ENCODE assay signal across 14 cellular contexts in genomic region chr20:40467014-40467413, GRCh38.
A peak's percentile ranks its signal among the peaks of the same experiment; 100 is the strongest.
DNase-seq lines count a peak whose midpoint lies in the region; ATAC-seq and TF ChIP-seq lines count a peak whose summit lies in the region.
"Had no signal": no experiment of that assay in that cellular context is flagged by ENCODE, and none has a peak within 500 bp of the region (broad histone marks: within the 10 kb centered on the region; RNA-seq: fewer than 3 reads in every experiment).

No MANE protein-coding gene starts in this region.

- H3K36me3 ChIP-seq in right atrium auricular region (no peaks in the 10 kb centered on the region), SK-N-MC (ENCODE audit: insufficient read depth, low read length) (no peaks in the 10 kb centered on the region), heart right ventricle (no peaks in the 10 kb centered on the region)
- H3K36me3 ChIP-seq: SJCRH30 had no signal

- intact Hi-C loops in Right ventricle myocardium superior (cut with DNase I), result no loop called here
- intact Hi-C loops in heart right ventricle (cut with DNase I), result loop anchor here in 1 of 10 donors (10.0 kb wide), 1 partner anchor 312 kb away; no protein-coding TSS in a partner anchor

- H3K9me3 ChIP-seq in right atrium auricular region (no peaks in the 10 kb centered on the region), SK-N-MC (ENCODE audit: low read depth, low read length) (no peaks in the 10 kb centered on the region), heart right ventricle (no peaks in the 10 kb centered on the region)
- H3K9me3 ChIP-seq: SJCRH30 had no signal

- no peak overlapping the region for H3K27ac ChIP-seq in right atrium auricular region
- H3K27ac ChIP-seq in SK-N-MC, result peak overlapping the region; percentile 29; the same call in 1 of the 2 replicates
- peak overlapping the region in 1 of 10 donors; percentile 52 for H3K27ac ChIP-seq in heart right ventricle
- peak overlapping the region in 1 of 2 donors; percentile 43 for H3K27ac ChIP-seq in coronary artery
- H3K27ac ChIP-seq: KMS-11, SJCRH30 had no signal

- H3K27me3 ChIP-seq in right atrium auricular region (no peaks in the 10 kb centered on the region), heart right ventricle (no peaks in the 10 kb centered on the region)

- peak; percentile 49 for DNase-seq in Right ventricle myocardium superior
- DNase-seq in right atrium auricular region (ENCODE audit: low spot score), result no peak
- DNase-seq in SK-N-MC (ENCODE audit: low read depth, low spot score), result peak; percentile 69
- peak; percentile 25 to 29 for DNase-seq in heart right ventricle
- no peak for DNase-seq in coronary artery (ENCODE audit: low spot score)
- DNase-seq in KBM-7, result no peak
- DNase-seq: HCEC 1CT, NCI-H1105 treated with DMSO at 0.1 percent for 48 hours, NCI-H2029, NCI-H2171 treated with DMSO at 0.1 percent for 48 hours, SJCRH30 had no signal

- no peak for TF ChIP-seq CTCF in right atrium auricular region (IDR thresholded peaks at IDR 0.05)
- TF ChIP-seq CTCF in heart right ventricle (IDR thresholded peaks at IDR 0.05), result no peak
- no peak for TF ChIP-seq CTCF in coronary artery (IDR thresholded peaks at IDR 0.05)

- 51 to 68% methylated on average over 3 of the region's 3 CpGs for WGBS in heart right ventricle, 2 donors

- no peak overlapping the region for H3K9ac ChIP-seq in SK-N-MC (ENCODE audit: insufficient read length)
- H3K9ac ChIP-seq: KMS-11 had no signal

- no peak for ATAC-seq in Right ventricle myocardium superior (ENCODE audit: poor library complexity)
- no peak for ATAC-seq in heart right ventricle
- no peak for ATAC-seq in HG03139 (IDR thresholded peaks at IDR 0.05; ENCODE audit: unreplicated experiment)
- no peak for ATAC-seq in GM21786 (IDR thresholded peaks at IDR 0.05; ENCODE audit: unreplicated experiment)

- H3K4me1 ChIP-seq in right atrium auricular region (peaks cover 0 to 18% of the 10 kb centered on the region in 2 donors), heart right ventricle (peaks cover 0 to 60% (median 11%) of the 10 kb centered on the region in 9 donors)
- H3K4me1 ChIP-seq: SJCRH30 had no signal

- in situ Hi-C loops in KBM-7 (cut with MboI; ENCODE audit: low pct_unique_long_range_greater_than_20kb, low sequenced_read_pairs), result no loop called here

- no peak overlapping the region for H3K4me3 ChIP-seq in right atrium auricular region
- no peak overlapping the region for H3K4me3 ChIP-seq in SK-N-MC
- H3K4me3 ChIP-seq in heart right ventricle, result no peak overlapping the region
- H3K4me3 ChIP-seq in coronary artery, result no peak overlapping the region
- H3K4me3 ChIP-seq: SJCRH30 had no signal

Comparison
In these comparisons a context has a peak if more than half of its experiments do, and no peak if none do; other contexts are left out.
1. DNase-seq: peak in Right ventricle myocardium superior (single experiment), SK-N-MC (single experiment) and heart right ventricle (2 of 2); none in right atrium auricular region (single experiment), coronary artery (single experiment) and KBM-7 (single experiment).